Comparison of ENCODE assay signal across 19 cellular contexts in the genomic region with DNA sequence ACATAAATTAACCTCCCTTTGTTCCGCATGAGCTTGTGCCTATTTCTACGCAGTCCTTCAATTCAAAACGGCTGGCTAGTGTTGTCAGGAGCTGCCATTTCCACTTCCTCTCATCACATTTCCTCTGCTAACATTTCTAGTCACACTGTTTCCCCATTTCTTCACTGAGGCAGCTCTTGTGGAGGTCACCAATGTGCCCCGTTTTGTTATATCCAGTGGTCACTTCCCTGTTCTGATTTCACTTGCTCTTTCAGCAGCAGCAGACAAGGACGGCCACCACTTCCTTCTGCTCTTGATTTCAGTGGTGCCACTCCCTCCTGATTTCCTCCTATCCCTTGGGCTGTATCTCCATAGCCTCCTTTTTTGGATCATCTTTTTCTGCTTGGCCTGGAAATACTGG.
DNase-seq lines count a peak whose midpoint lies in the region; FAIRE-seq and TF ChIP-seq lines count a peak whose summit lies in the region.
"Had no signal": no experiment of that assay in that cellular context is flagged by ENCODE, and none has a peak within 500 bp of the region (broad histone marks: within the 10 kb centered on the region; RNA-seq: fewer than 3 reads in every experiment).

No MANE protein-coding gene starts in this region.

- H3K9me1 ChIP-seq in endothelial cell of umbilical vein (replicated peaks; ENCODE audit: control insufficient read depth, extremely low read depth, insufficient read depth, low read length), result no peaks in the 10 kb centered on the region

- H3K36me3 ChIP-seq in endothelial cell of umbilical vein (ENCODE audit: control insufficient read depth in 2 of 2, extremely low read depth in 1 of 2, insufficient read depth in 2 of 2, low read length in 2 of 2), result no peaks in the 10 kb centered on the region
- H3K36me3 ChIP-seq: esophagus squamous epithelium had no signal

- no peaks in the 10 kb centered on the region for H4K20me1 ChIP-seq in endothelial cell of umbilical vein (replicated peaks; ENCODE audit: control insufficient read depth, extremely low read depth, insufficient read depth, low read length)

- FAIRE-seq in endothelial cell of umbilical vein (lab: Jason Lieb, UNC), result no peak
- FAIRE-seq: D721Med had no signal

- H3K4me1 Mint-ChIP-seq in CD14-positive monocyte, result peaks cover 28% of the 10 kb centered on the region
- H3K4me1 Mint-ChIP-seq: naive B cell, T-cell had no signal

- H3K79me2 ChIP-seq in endothelial cell of umbilical vein (ENCODE audit: control insufficient read depth, insufficient read depth, low read length), result no peaks in the 10 kb centered on the region
- H3K79me2 ChIP-seq: hepatocyte had no signal

- peak overlapping the region; percentile 59 for H2AFZ ChIP-seq in endothelial cell of umbilical vein (ENCODE audit: low read depth, low read length)
- H2AFZ ChIP-seq: hepatocyte had no signal

- peak overlapping the region in 1 of 2 donors; percentile 59 for H3K4me3 Mint-ChIP-seq in CD14-positive monocyte
- H3K4me3 Mint-ChIP-seq: activated naive CD4-positive, alpha-beta T cell treated with anti-CD3 and anti-CD28 coated beads for 36 hours; naive B cell; T-cell had no signal

- H3K27me3 ChIP-seq in endothelial cell of umbilical vein (ENCODE audit: control insufficient read depth in 2 of 2, insufficient read depth in 2 of 2, low read length in 2 of 2), result peaks cover 2 to 11% of the 10 kb centered on the region in 2 experiments
- H3K27me3 ChIP-seq: esophagus squamous epithelium, hepatocyte had no signal

- no peak overlapping the region for H3K9ac ChIP-seq in endothelial cell of umbilical vein (replicated peaks; ENCODE audit: extremely low read depth, insufficient read depth, low read length)

- peaks cover 0 to 10% (median 7%) of the 10 kb centered on the region in 3 donors for H3K27me3 Mint-ChIP-seq in CD14-positive monocyte (ENCODE audit: low read depth in 3 of 3)

- peak overlapping the region; percentile 44 to 92 (median 88) for H3K27ac Mint-ChIP-seq in CD14-positive monocyte
- H3K27ac Mint-ChIP-seq: activated naive CD4-positive, alpha-beta T cell treated with anti-CD3 and anti-CD28 coated beads for 36 hours; naive B cell; T-cell had no signal

- POLR2A ChIA-PET in endothelial cell of umbilical vein (lab: Charles Lee), result no interaction called here

- no peaks in the 10 kb centered on the region for H3K4me1 ChIP-seq in endothelial cell of umbilical vein (ENCODE audit: control insufficient read depth, extremely low read depth, insufficient read depth, low read length)

- TF ChIP-seq CTCF in CD14-positive monocyte (IDR thresholded peaks at IDR 0.05) (no peak), endothelial cell of umbilical vein (IDR thresholded peaks at IDR 0.05; ENCODE audit: extremely low read depth in 1 of 2, insufficient read depth in 1 of 2, low read depth in 1 of 2, low read length in 2 of 2) (no peak), coronary artery (IDR thresholded peaks at IDR 0.05) (no peak)

- H3K9me3 Mint-ChIP-seq in CD14-positive monocyte, result peaks cover 4 to 15% (median 8%) of the 10 kb centered on the region in 7 donors
- H3K9me3 Mint-ChIP-seq: activated naive CD4-positive, alpha-beta T cell treated with anti-CD3 and anti-CD28 coated beads for 36 hours had no signal

- TF ChIP-seq POLR2A in endothelial cell of umbilical vein (IDR thresholded peaks at IDR 0.05; ENCODE audit: low read depth, low read length), result no peak

- no peaks in the 10 kb centered on the region for H3K36me3 Mint-ChIP-seq in CD14-positive monocyte
- H3K36me3 Mint-ChIP-seq: naive B cell, T-cell had no signal

- DNase-seq in CD14-positive monocyte (ENCODE audit: low spot score) (peak; percentile 56), MV-4-11 (lab: John Stamatoyannopoulos, UW) (peak; percentile 94), endothelial cell of umbilical vein (ENCODE audit: low read depth, low spot score) (no peak), midbrain (lab: John Stamatoyannopoulos, UW) (peak; percentile 27), GM03348 (ENCODE audit: low spot score) (no peak), coronary artery (ENCODE audit: low spot score) (no peak)
- no peak for DNase-seq in activated CD8-positive, alpha-beta memory T cell treated with anti-CD3 and anti-CD28 coated beads for 24 hours
- DNase-seq in activated effector memory CD4-positive, alpha-beta T cell treated with Interleukin-2 at 50 U/mL for 16 hours, result no peak
- DNase-seq: activated CD4-positive, CD25-positive, alpha-beta regulatory T cell treated with anti-CD3 and anti-CD28 coated beads, Interleukin-2, amount 50 U/mL, for 72 hours; activated naive CD4-positive, alpha-beta T cell treated with anti-CD3 and anti-CD28 coated beads for 36 hours; dorsolateral prefrontal cortex; esophagus squamous epithelium; kidney glomerular epithelial cell; naive B cell; NCI-H2029; NCI-H524 treated with DMSO at 0.1 percent for 48 hours; T-cell had no signal

- dilution Hi-C loops in endothelial cell of umbilical vein (cut with MboI; ENCODE audit: extremely low pct_ligation_motif_present, low sequenced_read_pairs), result no loop called here

- CTCF ChIA-PET in endothelial cell of umbilical vein (lab: Charles Lee), result interaction anchor here (0.8 to 1.0 kb wide), 3 partner anchors 18 to 432 kb away, joined by 3 read pairs; no protein-coding TSS in a partner anchor

- H3K27ac ChIP-seq in endothelial cell of umbilical vein (ENCODE audit: insufficient read depth, low read depth, low read length) (no peak overlapping the region), coronary artery (no peak overlapping the region)
- H3K27ac ChIP-seq: hepatocyte had no signal

- H3K9me3 ChIP-seq in endothelial cell of umbilical vein (replicated peaks; ENCODE audit: control insufficient read depth, insufficient read depth, low read length), result no peaks in the 10 kb centered on the region
- H3K9me3 ChIP-seq: esophagus squamous epithelium had no signal

- H3K4me3 ChIP-seq in endothelial cell of umbilical vein (replicated peaks in 1 of 3; ENCODE audit: insufficient read depth in 1 of 3, low read depth in 1 of 3, low read length in 3 of 3) (no peak overlapping the region), coronary artery (no peak overlapping the region)
- H3K4me3 ChIP-seq: dorsolateral prefrontal cortex, esophagus squamous epithelium, hepatocyte had no signal

- no TSS peak for BruUV-seq in endothelial cell of umbilical vein (replicated peaks; lab: Mats Ljungman, UMichigan)

- H3K4me2 ChIP-seq in endothelial cell of umbilical vein (ENCODE audit: insufficient read depth, low read length), result no peak overlapping the region
- H3K4me2 ChIP-seq: hepatocyte had no signal

- intact Hi-C loops in CD14-positive monocyte (cut with micrococcal nuclease) (no loop called here), endothelial cell of umbilical vein (cut with micrococcal nuclease) (no loop called here)

TF ChIP-seq in endothelial cell of umbilical vein, 7 proteins besides CTCF, POLR2A, EP300 and RAD21:
- TF ChIP-seq POLR2AphosphoS5 (IDR thresholded peaks at IDR 0.05; ENCODE audit: insufficient read depth, low read depth, low read length) (no peak), FOS (IDR thresholded peaks at IDR 0.05; ENCODE audit: borderline replicate concordance, insufficient read depth, low read length) (no peak), EZH2 (IDR thresholded peaks at IDR 0.05; ENCODE audit: borderline replicate concordance, low read depth, low read length, severe bottlenecking) (no peak), MYC (IDR thresholded peaks at IDR 0.05; ENCODE audit: low read depth, low read length) (no peak), JUN (IDR thresholded peaks at IDR 0.05; ENCODE audit: borderline replicate concordance, insufficient read depth, insufficient read length, low read depth) (no peak), GATA2 (IDR thresholded peaks at IDR 0.05; ENCODE audit: insufficient read depth, insufficient read length, low read depth, low read length) (no peak)
- TF ChIP-seq, protein P1, sequence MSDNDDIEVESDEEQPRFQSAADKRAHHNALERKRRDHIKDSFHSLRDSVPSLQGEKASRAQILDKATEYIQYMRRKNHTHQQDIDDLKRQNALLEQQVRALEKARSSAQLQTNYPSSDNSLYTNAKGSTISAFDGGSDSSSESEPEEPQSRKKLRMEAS (IDR thresholded peaks at IDR 0.05; ENCODE audit: insufficient read depth, insufficient read length), result no peak

Comparison
In these comparisons a context has a peak if more than half of its experiments do, and no peak if none do; other contexts are left out.
1. DNase-seq: peak in CD14-positive monocyte (single experiment), MV-4-11 (single experiment) and midbrain (single experiment); none in endothelial cell of umbilical vein (single experiment), activated CD8-positive, alpha-beta memory T cell treated with anti-CD3 and anti-CD28 coated beads for 24 hours (single experiment), GM03348 (single experiment), coronary artery (single experiment) and activated effector memory CD4-positive, alpha-beta T cell treated with Interleukin-2 at 50 U/mL for 16 hours (single experiment).